ENCODE assay signal across 32 cellular contexts in the genomic region with DNA sequence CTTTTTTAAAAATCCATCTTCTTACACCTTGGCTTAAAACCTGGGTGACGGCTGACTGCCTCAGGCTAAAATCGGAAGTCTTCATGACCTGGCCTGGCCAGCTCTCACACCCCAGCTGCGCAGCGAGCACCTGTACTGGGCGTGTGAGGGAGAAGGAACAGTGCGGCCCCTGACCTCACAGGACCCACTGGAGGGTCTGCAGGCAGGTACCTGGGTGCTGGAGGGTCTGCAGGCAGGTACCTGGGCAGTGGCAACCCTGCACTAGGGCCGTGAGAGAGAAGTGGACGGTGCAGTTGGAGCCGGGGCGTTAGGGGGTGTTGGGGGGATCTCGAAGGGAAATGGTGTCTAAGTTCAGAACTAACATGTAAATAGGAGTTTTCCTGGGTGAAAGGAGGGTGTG.
"Had no signal": no experiment of that assay in that cellular context is flagged by ENCODE, and none has a peak within 500 bp of the region (broad histone marks: within the 10 kb centered on the region; RNA-seq: fewer than 3 reads in every experiment).

No MANE protein-coding gene starts in this region.

- H3K36me3 Mint-ChIP-seq: activated CD8-positive, alpha-beta memory T cell treated with anti-CD3 and anti-CD28 coated beads, Interleukin-2, amount 10 ng/mL, durations not matched to agents 7 days and 5 days; activated naive CD4-positive, alpha-beta T cell treated with anti-CD3 and anti-CD28 coated beads, Interleukin-2, amount 50 U/mL, for 24 hours; T-cell had no signal

- H3K4me1 Mint-ChIP-seq: activated CD4-positive, alpha-beta memory T cell treated with anti-CD3 and anti-CD28 coated beads, Interleukin-2, amount 10 ng/mL, durations not matched to agents 7 days and 5 days; activated CD8-positive, alpha-beta memory T cell treated with anti-CD3 and anti-CD28 coated beads, Interleukin-2, amount 10 ng/mL, durations not matched to agents 7 days and 5 days; T-cell had no signal

- H3K4me3 Mint-ChIP-seq: activated CD4-positive, alpha-beta memory T cell treated with anti-CD3 and anti-CD28 coated beads, Interleukin-2, amount 10 ng/mL, durations not matched to agents 7 days and 5 days; activated CD8-positive, alpha-beta memory T cell treated with anti-CD3 and anti-CD28 coated beads, Interleukin-2, amount 10 ng/mL, durations not matched to agents 7 days and 5 days; activated naive CD4-positive, alpha-beta T cell treated with anti-CD3 and anti-CD28 coated beads, Interleukin-2, amount 50 U/mL, for 24 hours; T-cell; T-helper 17 cell had no signal

- H3K27ac Mint-ChIP-seq: activated CD4-positive, alpha-beta memory T cell treated with anti-CD3 and anti-CD28 coated beads, Interleukin-2, amount 10 ng/mL, durations not matched to agents 7 days and 5 days; activated CD8-positive, alpha-beta memory T cell treated with anti-CD3 and anti-CD28 coated beads, Interleukin-2, amount 10 ng/mL, durations not matched to agents 7 days and 5 days; activated naive CD4-positive, alpha-beta T cell treated with anti-CD3 and anti-CD28 coated beads, Interleukin-2, amount 50 U/mL, for 24 hours; activated T-helper 2 cell treated with anti-CD3 and anti-CD28 coated beads, Interferon-gamma antibody, Interleukin-2, Interleukin-4, amounts not matched to agents 10 μg/mL and 5 μg/mL and 100 μg/mL, durations not matched to agents 14 hours and 24 hours and 36 hours; T-cell; T-helper 17 cell had no signal

- DNase-seq: activated CD4-positive, alpha-beta memory T cell treated with anti-CD3 and anti-CD28 coated beads, Interleukin-2, amount 10 ng/mL, durations not matched to agents 7 days and 5 days; activated CD4-positive, alpha-beta T cell treated with anti-CD3 and anti-CD28 coated beads for 1 hour; activated CD4-positive, alpha-beta T cell treated with anti-CD3 and anti-CD28 coated beads for 48 hours; activated CD4-positive, CD25-positive, alpha-beta regulatory T cell; activated CD8-positive, alpha-beta memory T cell treated with anti-CD3 and anti-CD28 coated beads for 24 hours; activated CD8-positive, alpha-beta memory T cell treated with anti-CD3 and anti-CD28 coated beads, Interleukin-2, amount 10 ng/mL, durations not matched to agents 7 days and 5 days; activated CD8-positive, alpha-beta memory T cell treated with anti-CD3 and anti-CD28 coated beads, Interleukin-2, amount 50 U/mL, for 48 hours; activated gamma-delta T cell; activated naive CD4-positive, alpha-beta T cell treated with Interleukin-2 at 50 U/mL for 16 hours; adrenal gland; body of pancreas; Kasumi-1; KG1; MG63; MV-4-11; NCI-H1092; NCI-H1436 treated with DMSO at 0.1 percent for 48 hours; NCI-H1694 treated with DMSO at 0.1 percent for 48 hours; NCI-H2029; NCI-H345; NCI-H524 treated with DMSO at 0.1 percent for 48 hours; SIG-M5; T-cell; T-helper 17 cell had no signal

- H3K27ac ChIP-seq: adrenal gland, body of pancreas, breast epithelium, VCaP had no signal

- H3K4me1 ChIP-seq: adrenal gland, breast epithelium had no signal

- H3K9me3 ChIP-seq: adrenal gland, body of pancreas, breast epithelium, MG63 had no signal

- ATAC-seq: activated CD8-positive, alpha-beta memory T cell treated with anti-CD3 and anti-CD28 coated beads, Interleukin-2, amount 10 ng/mL, durations not matched to agents 7 days and 5 days; body of pancreas; Panc1; Right ventricle myocardium inferior; SK-N-SH treated with all-trans-retinoic acid at 6 μM for 48 hours; T-cell; T-helper 17 cell had no signal

- FAIRE-seq: astrocyte had no signal

- H3K27me3 ChIP-seq: adrenal gland, body of pancreas, breast epithelium, MG63 had no signal

- H3K9me3 Mint-ChIP-seq: activated CD4-positive, alpha-beta memory T cell treated with anti-CD3 and anti-CD28 coated beads, Interleukin-2, amount 10 ng/mL, durations not matched to agents 7 days and 5 days; activated naive CD4-positive, alpha-beta T cell treated with anti-CD3 and anti-CD28 coated beads, Interleukin-2, amount 50 U/mL, for 24 hours; activated T-helper 2 cell treated with anti-CD3 and anti-CD28 coated beads, Interferon-gamma antibody, Interleukin-2, Interleukin-4, amounts not matched to agents 10 μg/mL and 5 μg/mL and 100 μg/mL, durations not matched to agents 14 hours and 24 hours and 36 hours; T-cell had no signal
